Comparison of ENCODE assay signal across 18 cellular contexts in genomic region chr5:173522518-173522917, GRCh38.
DNase-seq lines count a peak whose midpoint lies in the region; ATAC-seq and TF ChIP-seq lines count a peak whose summit lies in the region.
"Had no signal": no experiment of that assay in that cellular context is flagged by ENCODE, and none has a peak within 500 bp of the region (broad histone marks: within the 10 kb centered on the region; RNA-seq: fewer than 3 reads in every experiment).

No MANE protein-coding gene starts in this region.

- H3K36me3 ChIP-seq in left ventricle myocardium inferior: no peaks in the 10 kb centered on the region
- H3K36me3 ChIP-seq: BLaER1 treated with 17β-estradiol and CSF1 and Interleukin-3, amounts not matched to agents 10 nM and 100 nM had no signal

- peaks cover 10% of the 10 kb centered on the region for H3K4me1 ChIP-seq in left ventricle myocardium inferior
- H3K4me1 ChIP-seq: A549, Caco-2 had no signal

- DNase-seq in Right ventricle myocardium inferior (ENCODE audit: missing footprints) (no peak), left cardiac atrium (no peak), left ventricle myocardium inferior (no peak), cardiac septum (ENCODE audit: low spot score) (no peak), left ventricle myocardium superior (no peak), midbrain (lab: John Stamatoyannopoulos, UW) (no peak)
- DNase-seq: AML-193; Caco-2; Calu3; CD4-positive, alpha-beta T cell; CD8-positive, alpha-beta T cell; DMS79 treated with DMSO at 0.1 percent for 48 hours; GF-D8 had no signal

- peak; percentile 68 for ATAC-seq in Right ventricle myocardium inferior
- no peak for ATAC-seq in left cardiac atrium
- ATAC-seq in left ventricle myocardium superior: peak; percentile 76
- no peak for ATAC-seq in GM21526 (IDR thresholded peaks at IDR 0.05; ENCODE audit: low FRiP score, unreplicated experiment)
- ATAC-seq: A549; CD8-positive, alpha-beta T cell had no signal

- H3K9me3 ChIP-seq in left ventricle myocardium inferior (replicated peaks): peaks cover 25% of the 10 kb centered on the region

- intact Hi-C loops in Right ventricle myocardium inferior (cut with DNase I): no loop called here
- intact Hi-C loops in left cardiac atrium (cut with DNase I): no loop called here
- intact Hi-C loops in left ventricle myocardium inferior (cut with micrococcal nuclease): no loop called here
- intact Hi-C loops in cardiac septum (cut with DNase I): no loop called here
- intact Hi-C loops in left ventricle myocardium superior (cut with micrococcal nuclease): no loop called here

- no peak overlapping the region for H3K4me3 ChIP-seq in left ventricle myocardium inferior
- H3K4me3 ChIP-seq: A549; BLaER1 treated with 17β-estradiol and CSF1 and Interleukin-3, amounts not matched to agents 10 nM and 100 nM had no signal

- no peak for TF ChIP-seq CTCF in left ventricle myocardium inferior (IDR thresholded peaks at IDR 0.05; ENCODE audit: borderline replicate concordance)

- no peaks in the 10 kb centered on the region for H3K27me3 ChIP-seq in left ventricle myocardium inferior (ENCODE audit: low read depth)
- H3K27me3 ChIP-seq: BLaER1 treated with 17β-estradiol and CSF1 and Interleukin-3, amounts not matched to agents 10 nM and 100 nM had no signal

- H3K27ac ChIP-seq in left ventricle myocardium inferior (replicated peaks): peak overlapping the region; percentile 64
- H3K27ac ChIP-seq: 22Rv1; A549; BLaER1 treated with 17β-estradiol and CSF1 and Interleukin-3, amounts not matched to agents 10 nM and 100 nM; C4-2B had no signal

Comparison
In these comparisons a context has a peak if more than half of its experiments do, and no peak if none do; other contexts are left out.
1. ATAC-seq: peak in Right ventricle myocardium inferior (single experiment) and left ventricle myocardium superior (single experiment); none in left cardiac atrium (0 of 2) and GM21526 (single experiment).